ENCODE assay signal across 8 cellular contexts in the genomic region with DNA sequence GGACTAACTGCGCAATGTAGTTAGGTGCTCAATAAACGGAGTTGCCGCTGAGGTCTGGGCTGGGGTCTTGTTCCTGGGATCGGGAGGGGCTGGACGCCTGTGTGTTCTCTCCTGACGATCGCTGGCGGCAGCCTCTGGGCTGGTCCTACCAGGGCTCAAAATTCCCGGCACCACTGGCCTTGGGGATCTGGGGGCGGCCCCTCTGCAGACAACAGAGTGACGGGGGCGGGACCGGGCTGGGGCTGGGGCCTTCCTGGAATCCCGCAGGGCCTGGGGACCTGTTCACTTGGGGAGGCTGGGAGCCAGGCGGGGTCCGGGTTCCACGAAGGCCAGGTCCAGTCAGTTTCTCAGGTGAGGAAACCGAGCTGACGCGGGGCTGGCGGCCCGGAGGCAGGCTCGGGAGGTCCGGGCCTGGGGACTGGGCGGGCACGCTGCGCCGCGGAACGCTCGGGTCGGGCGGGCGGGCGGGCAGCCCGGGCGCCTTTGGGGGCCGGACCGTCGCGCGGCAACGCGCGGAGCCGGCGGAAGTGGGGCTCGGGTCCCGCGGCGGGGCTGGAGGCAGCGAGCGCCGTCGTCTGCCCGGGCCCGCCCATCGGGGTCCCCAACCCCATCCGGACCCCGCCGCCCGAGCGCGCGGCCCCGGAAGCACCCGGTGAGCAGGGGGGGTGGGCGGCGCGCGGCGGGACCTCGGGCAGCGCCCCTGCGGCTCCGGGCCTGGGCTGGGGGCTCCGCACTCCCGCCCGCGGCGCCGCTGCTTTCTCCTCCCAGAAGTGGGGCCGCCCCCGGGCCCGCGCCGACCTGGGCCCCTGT. TPM values are rescaled to one million over a fixed set of nuclear protein-coding genes. Genes with fewer than 3 reads are reported as not detected.
DNase-seq lines count a peak whose midpoint lies in the region; ATAC-seq, FAIRE-seq and TF ChIP-seq lines count a peak whose summit lies in the region.

TSS of gene PIGQ (plus strand) at position 524 of the 810 bp plus-strand sequence. CDS start 4,107 bp downstream, outside the sequence.

- peak within 1 kb of the TSS; percentile 100 for H3K4me2 ChIP-seq in A549
- H3K4me2 ChIP-seq in IMR-90 (ENCODE audit: low read depth, low read length) = peak within 1 kb of the TSS; percentile 82

- WGBS in A549 (ENCODE audit: missing lambda C conversion rate) = 6% methylated on average over 25 of the region's 87 CpGs
- 1% methylated on average over 43 of the region's 87 CpGs; no CpG with 5 or more reads in 1 of the 2 experiments for WGBS in IMR-90 (ENCODE audit: extremely low coverage in 2 of 2, insufficient read length in 1 of 2), 2 experiments

- H3K27me3 ChIP-seq in IMR-90 (ENCODE audit: control insufficient read depth, insufficient read depth, low read length) = no peaks in the 10 kb centered on the region
- H3K27me3 ChIP-seq in breast epithelium = no peaks in the 10 kb centered on the region
- H3K27me3 ChIP-seq in iPS-20b (ENCODE audit: insufficient read depth, low read length) = no peaks in the 10 kb centered on the region
- no peaks in the 10 kb centered on the region for H3K27me3 ChIP-seq in skeletal muscle tissue (ENCODE audit: control insufficient read depth in 3 of 3, insufficient read depth in 3 of 3, low read length in 3 of 3)

- TF ChIP-seq EP300 in A549 (IDR thresholded peaks at IDR 0.05) = no peak

- peak within 1 kb of the TSS; percentile 99 for H3K23ac ChIP-seq in IMR-90 (ENCODE audit: low read depth, low read length)

- POLR2A ChIA-PET in A549 (lab: Yijun Ruan, JAX) (no interaction called here), IMR-90 (lab: Charles Lee; ENCODE audit: unreplicated experiment) (no interaction called here)

- no peak within 1 kb of the TSS for H2BK15ac ChIP-seq in IMR-90 (ENCODE audit: low read depth, low read length)

- H2AK9ac ChIP-seq in IMR-90 (replicated peaks; ENCODE audit: low read depth, low read length, poor library complexity) = peak within 1 kb of the TSS; percentile 93

- peak within 1 kb of the TSS; percentile 99 for H4K5ac ChIP-seq in IMR-90 (ENCODE audit: low read depth, low read length)

- no TSS peak for BruUV-seq in IMR-90 (replicated peaks; lab: Mats Ljungman, UMichigan)

- TF ChIP-seq CTCF in A549 (IDR thresholded peaks at IDR 0.05) (no peak), IMR-90 (conservative IDR thresholded peaks at IDR 0.05; ENCODE audit: low read depth, low read length) (no peak), WI38 (IDR thresholded peaks at IDR 0.05; ENCODE audit: low read depth, low read length) (no peak), breast epithelium (IDR thresholded peaks at IDR 0.05) (no peak)

- dilution Hi-C loops in IMR-90 (cut with HindIII; ENCODE audit: low sequenced_read_pairs, unreplicated experiment) = no loop called here

- H2BK20ac ChIP-seq in IMR-90 (ENCODE audit: low read depth, low read length) = no peak within 1 kb of the TSS

- TF ChIP-seq POLR2A in A549 (IDR thresholded peaks at IDR 0.05; ENCODE audit: low read length) (peak; percentile 18; the same call in 1 of the 2 replicates), GM18505 (IDR thresholded peaks at IDR 0.05; ENCODE audit: borderline replicate concordance, extremely low read depth, insufficient read depth, insufficient read length) (peak; percentile 71), IMR-90 (IDR thresholded peaks at IDR 0.05; ENCODE audit: low read depth, low read length) (no peak; the same call in 1 of the 2 replicates), breast epithelium (IDR thresholded peaks at IDR 0.05) (no peak)

- H4K91ac ChIP-seq in IMR-90 (ENCODE audit: insufficient read depth, low read depth, low read length) = peak within 1 kb of the TSS; percentile 84

- peak within 1 kb of the TSS; percentile 92 to 99 for H4K8ac ChIP-seq in IMR-90 (ENCODE audit: low read depth in 2 of 2, low read length in 2 of 2)

- in situ Hi-C loops in IMR-90 (cut with MboI; ENCODE audit: low sequenced_read_pairs) = no loop called here

- peak within 1 kb of the TSS; percentile 95; the same call in 1 of the 2 replicates for H3K18ac ChIP-seq in IMR-90 (ENCODE audit: low read depth, low read length)

- peak within 1 kb of the TSS; percentile 92 for H3K14ac ChIP-seq in IMR-90 (replicated peaks; ENCODE audit: low read depth, low read length)

- peak within 1 kb of the TSS; percentile 97 for H2AFZ ChIP-seq in IMR-90 (replicated peaks; ENCODE audit: low read length, poor library complexity)

- H3K4me1 ChIP-seq in A549 = peaks cover 22% of the 10 kb centered on the region
- H3K4me1 ChIP-seq in IMR-90 (ENCODE audit: control insufficient read depth, insufficient read depth, low read length) = peaks cover 23% of the 10 kb centered on the region
- H3K4me1 ChIP-seq in breast epithelium = peaks cover 24 to 30% of the 10 kb centered on the region in 2 donors
- H3K4me1 ChIP-seq in iPS-20b (ENCODE audit: insufficient read depth, low read length) = peaks cover 6% of the 10 kb centered on the region; the same call in 1 of the 2 replicates
- H3K4me1 ChIP-seq in skeletal muscle tissue (ENCODE audit: control insufficient read depth in 3 of 3, insufficient read depth in 3 of 3, low read length in 3 of 3) = peaks cover 25 to 38% (median 35%) of the 10 kb centered on the region in 3 donors

- H3K56ac ChIP-seq in IMR-90 (ENCODE audit: extremely low read depth, insufficient read depth, low read length) = peak within 1 kb of the TSS; percentile 71; the same call in 1 of the 2 replicates

- peak within 1 kb of the TSS; percentile 54; the same call in 1 of the 2 replicates for H2AK5ac ChIP-seq in IMR-90 (ENCODE audit: low read depth, low read length)

- peaks cover 8% of the 10 kb centered on the region for H4K20me1 ChIP-seq in IMR-90 (ENCODE audit: insufficient read depth, low read length)

- H3K4me3 ChIP-seq in A549 (peak within 1 kb of the TSS; percentile 99), IMR-90 (ENCODE audit: insufficient read depth, low read depth, low read length) (peak within 1 kb of the TSS; percentile 93), WI38 (ENCODE audit: low read depth, low read length) (peak within 1 kb of the TSS; percentile 89), breast epithelium (peak within 1 kb of the TSS; percentile 90 to 99 (median 90)), iPS-20b (ENCODE audit: low read length) (peak within 1 kb of the TSS; percentile 94), skeletal muscle tissue (ENCODE audit: low read length in 3 of 3) (peak within 1 kb of the TSS; percentile 78 to 87 (median 79))

- H3K9me3 ChIP-seq in A549 (no peaks in the 10 kb centered on the region), IMR-90 (ENCODE audit: control insufficient read depth, insufficient read depth, low read length) (no peaks in the 10 kb centered on the region), breast epithelium (no peaks in the 10 kb centered on the region), iPS-20b (ENCODE audit: insufficient read depth, low read depth, low read length) (no peaks in the 10 kb centered on the region), skeletal muscle tissue (ENCODE audit: control insufficient read depth in 3 of 3, low read length in 3 of 3) (no peaks in the 10 kb centered on the region)

- peak within 1 kb of the TSS; percentile 93 for H3K4ac ChIP-seq in IMR-90 (ENCODE audit: low read depth, low read length)

- H3K79me1 ChIP-seq in IMR-90 (ENCODE audit: low read depth in 1 of 2, low read length in 2 of 2) = peaks cover 3 to 27% of the 10 kb centered on the region in 2 experiments; a peak in 2 of 4 replicates

- intact Hi-C loops in IMR-90 (cut with micrococcal nuclease) (no loop called here), breast epithelium (cut with DNase I; ENCODE audit: low total_unique reads) (no loop called here)

- CTCF ChIA-PET in A549 (lab: Yijun Ruan, JAX) = interaction anchor here (0.9 to 3.6 kb wide), 4 partner anchors 10 to 112 kb away, joined by 3 to 12 read pairs (median 6); no protein-coding TSS in a partner anchor
- CTCF ChIA-PET in IMR-90 (lab: Yijun Ruan, JAX) = no interaction called here

- H2BK5ac ChIP-seq in IMR-90 (ENCODE audit: low read depth, low read length, poor library complexity, severe bottlenecking) = peak within 1 kb of the TSS; percentile 95

- H3K27ac ChIP-seq in A549 (peak within 1 kb of the TSS; percentile 91 to 95), IMR-90 (ENCODE audit: insufficient read depth, low read length) (peak within 1 kb of the TSS; percentile 97), breast epithelium (peak within 1 kb of the TSS; percentile 83 to 92), iPS-20b (ENCODE audit: low read length) (no peak within 1 kb of the TSS), skeletal muscle tissue (ENCODE audit: low read depth, low read length) (peak within 1 kb of the TSS; percentile 56)

- ATAC-seq in A549 (peak; percentile 73 to 80), GM18505 (IDR thresholded peaks at IDR 0.05; ENCODE audit: unreplicated experiment) (peak; percentile 59), IMR-90 (ENCODE audit: low read depth) (peak; percentile 84)

- no peak for TF ChIP-seq RAD21 in A549 (conservative IDR thresholded peaks at IDR 0.05 in 1 of 2, IDR thresholded peaks at IDR 0.05 in 1 of 2)
- no peak for TF ChIP-seq RAD21 in IMR-90 (IDR thresholded peaks at IDR 0.05; ENCODE audit: low read length)

- DNase-seq in A549 (ENCODE audit: low read depth in 1 of 2, low spot score in 1 of 2) (peak; percentile 64 to 81), IMR-90 (peak; percentile 35), breast epithelium (ENCODE audit: low spot score in 2 of 2) (peak; percentile 50 to 69), superior temporal gyrus (ENCODE audit: extremely low spot score) (no peak)

- H2BK120ac ChIP-seq in IMR-90 (ENCODE audit: low read depth, low read length) = peak within 1 kb of the TSS; percentile 88

- peaks cover 4% of the 10 kb centered on the region; the same call in 1 of the 2 replicates for H3K9me1 ChIP-seq in IMR-90 (ENCODE audit: insufficient read depth, low read length)

- H3K36me3 ChIP-seq in IMR-90 (ENCODE audit: control insufficient read depth, insufficient read depth, low read length) (peaks cover 8% of the 10 kb centered on the region; the same call in 1 of the 2 replicates), breast epithelium (no peaks in the 10 kb centered on the region), iPS-20b (ENCODE audit: insufficient read depth, low read depth, low read length) (no peaks in the 10 kb centered on the region), skeletal muscle tissue (ENCODE audit: control insufficient read depth in 3 of 3, insufficient read depth in 3 of 3, low read length in 3 of 3) (peaks cover 1 to 2% (median 1%) of the 10 kb centered on the region in 3 donors)

- H3K9ac ChIP-seq in IMR-90 (ENCODE audit: low read depth, low read length) (peak within 1 kb of the TSS; percentile 97), iPS-20b (ENCODE audit: low read depth, low read length) (peak within 1 kb of the TSS; percentile 83), skeletal muscle tissue (ENCODE audit: low read depth in 1 of 3, low read length in 3 of 3) (peak within 1 kb of the TSS; percentile 82 to 86 (median 83))

- FAIRE-seq in A549 (lab: Jason Lieb, UNC) = no peak

RNA-seq across cellular contexts. Expression of gene PIGQ, which starts in this region (rescaled TPM):
- 13.2 and 15.7 TPM in 2 replicates for polyA plus RNA-seq in A549 (2011; rRNA removed)
- polyA plus RNA-seq in A549 (2012; cell fraction: cytosol; rRNA removed) = 32.0 and 51.6 TPM in 2 replicates
- polyA plus RNA-seq in A549 (2012; cell fraction: nucleus; rRNA removed) = 141 and 208 TPM in 2 replicates
- 25.2 to 32.2 TPM (median 31.2 TPM) in 3 replicates for polyA plus RNA-seq in A549 (2017; fragmentation: RNase III; extraction: RNeasy Plus Mini Kit Qiagen cat#74134 plus additional on column Dnase treatment)
- polyA minus RNA-seq in A549 (2011; rRNA and poly(A)+ RNA removed) = 32.3 and 33.8 TPM in 2 replicates
- 5.9 and 7.2 TPM in 2 replicates for total RNA-seq in IMR-90 (2012; rRNA removed)
- polyA plus RNA-seq in IMR-90 (2012; rRNA removed) = 36.8 and 40.5 TPM in 2 replicates
- polyA plus RNA-seq in IMR-90 (2012; cell fraction: cytosol; rRNA removed) = 16.5 and 38.0 TPM in 2 replicates
- 111 and 325 TPM in 2 replicates for polyA plus RNA-seq in IMR-90 (2012; cell fraction: nucleus; rRNA removed; ENCODE audit: low replicate concordance)
- 10 to 100 TPM; 22.2 to 36.1 (median 31.9) TPM for total RNA-seq in breast epithelium
- total RNA-seq in skeletal muscle tissue = 11.0 TPM

Comparison
In these comparisons a context has a peak if more than half of its experiments do, and no peak if none do; other contexts are left out.
1. POLR2A ChIP-seq: peak in A549 (single experiment) and GM18505 (single experiment); none in IMR-90 (single experiment) and breast epithelium (single experiment).
2. Peak in every context shown above with its lines, with median percentiles within 50 percentile points of each other: ATAC-seq, H3K4me3 ChIP-seq and H3K9ac ChIP-seq.